7 cellular contexts compared by ENCODE assay signal in genomic region chr18:42053188-42053781, GRCh38.
DNase-seq lines count a peak whose midpoint lies in the region; ATAC-seq and TF ChIP-seq lines count a peak whose summit lies in the region.

No MANE protein-coding gene starts in this region.

- H3K36me3 ChIP-seq in brain microvascular endothelial cell (replicated peaks) = peaks cover 3% of the 10 kb centered on the region

- TF ChIP-seq CTCF in GM13976 (IDR thresholded peaks at IDR 0.05; ENCODE audit: borderline replicate concordance, control extremely low read depth, extremely low read depth, insufficient read depth, missing control alignments) (peak; percentile 79), brain microvascular endothelial cell (IDR thresholded peaks at IDR 0.05; ENCODE audit: low read depth, low read length, missing control alignments) (peak; percentile 79)

- H3K27ac ChIP-seq in brain microvascular endothelial cell = no peak overlapping the region

- H3K27me3 ChIP-seq in brain microvascular endothelial cell (replicated peaks) = no peaks in the 10 kb centered on the region

- DNase-seq in GM13976 (ENCODE audit: low spot score) (peak; percentile 33), NCI-H1105 (lab: John Stamatoyannopoulos, UW) (peak; percentile 46), UCSD-AML1 (lab: John Stamatoyannopoulos, UW; ENCODE audit: unreplicated experiment) (peak; percentile 12), brain microvascular endothelial cell (peak; percentile 29), iris pigment epithelial cell (ENCODE audit: low read depth) (peak; percentile 64)
- peak; percentile 69 to 70 for DNase-seq in stimulated activated CD4-positive, alpha-beta T cell treated with anti-CD3 and anti-CD28 coated beads, Interleukin-2, amount 100 ng/mL, for 24 hours

- H3K4me3 ChIP-seq in brain microvascular endothelial cell (ENCODE audit: low read depth, low read length) = no peak overlapping the region

- ATAC-seq in HG02571 (IDR thresholded peaks at IDR 0.05; ENCODE audit: unreplicated experiment) = peak; percentile 68

- in situ Hi-C loops in GM13976 (cut with MboI; ENCODE audit: low sequenced_read_pairs, unreplicated experiment) = no loop called here
- in situ Hi-C loops in brain microvascular endothelial cell (cut with HindIII; ENCODE audit: low pct_ligation_motif_present, low sequenced_read_pairs) = no loop called here

Comparison
In these comparisons a context has a peak if more than half of its experiments do, and no peak if none do; other contexts are left out.
1. DNase-seq: peak in every context shown above with its lines; median percentile 70 in stimulated activated CD4-positive, alpha-beta T cell treated with anti-CD3 and anti-CD28 coated beads, Interleukin-2, amount 100 ng/mL, for 24 hours; 64 in iris pigment epithelial cell; 46 in NCI-H1105; 33 in GM13976; 29 in brain microvascular endothelial cell; 12 in UCSD-AML1.